1 cellular context compared by ENCODE assay signal in genomic region chr1:93501399-93501798, GRCh38.
TF ChIP-seq lines count a peak whose summit lies in the region.

No MANE protein-coding gene starts in this region.

TF ChIP-seq in K562, 482 proteins besides CTCF, POLR2A, EP300 and RAD21 (continued from another document and continues in another):
- TF ChIP-seq MIER1 (IDR thresholded peaks at IDR 0.05; ENCODE audit: low read depth), result no peak
- TF ChIP-seq PBX2 (CRISPR knock-in tag; IDR thresholded peaks at IDR 0.05; ENCODE audit: low read depth), result no peak
- no peak for TF ChIP-seq PBX2 (tag; conservative IDR thresholded peaks at IDR 0.05; ENCODE audit: low read depth)
- TF ChIP-seq ETV6 (IDR thresholded peaks at IDR 0.05; ENCODE audit: borderline replicate concordance in 1 of 2, low read depth in 2 of 2, low read length in 1 of 2), result no peak
- no peak for TF ChIP-seq ETV6 (CRISPR knock-in tag; IDR thresholded peaks at IDR 0.05; ENCODE audit: borderline replicate concordance)
- no peak for TF ChIP-seq PTTG1 (tag; IDR thresholded peaks at IDR 0.05; ENCODE audit: low read depth)
- no peak for TF ChIP-seq EGR1 (conservative IDR thresholded peaks at IDR 0.05)
- TF ChIP-seq SOX6 (IDR thresholded peaks at IDR 0.05), result 0 out of 2 replicates have a peak, but pooled peaks have one; percentile 10
- TF ChIP-seq MEIS2 (IDR thresholded peaks at IDR 0.05; ENCODE audit: partially characterized antibody), result no peak
- 0 out of 2 replicates have a peak, but pooled peaks have one; percentile 19 for TF ChIP-seq CHAMP1 (IDR thresholded peaks at IDR 0.05)
- no peak for TF ChIP-seq FOXJ2 (tag; IDR thresholded peaks at IDR 0.05)
- TF ChIP-seq TEAD2 (tag; IDR thresholded peaks at IDR 0.05), result no peak
- no peak for TF ChIP-seq POLR3A (IDR thresholded peaks at IDR 0.05; ENCODE audit: borderline replicate concordance, extremely low read depth, insufficient read depth, insufficient read length)
- TF ChIP-seq PURB (CRISPR knock-in tag; IDR thresholded peaks at IDR 0.05; ENCODE audit: low read depth), result no peak
- peak; percentile 46; the same call in 1 of the 2 replicates for TF ChIP-seq TEAD4 (IDR thresholded peaks at IDR 0.05; ENCODE audit: low read length)
- TF ChIP-seq TEAD4 (CRISPR knock-in tag; IDR thresholded peaks at IDR 0.05; ENCODE audit: borderline replicate concordance), result no peak
- no peak for TF ChIP-seq SAFB2 (IDR thresholded peaks at IDR 0.05; ENCODE audit: borderline replicate concordance, low read depth, low read length, severe bottlenecking)
- TF ChIP-seq ZNF778 (CRISPR knock-in tag; IDR thresholded peaks at IDR 0.05), result no peak
- no peak for TF ChIP-seq ZNF785 (CRISPR knock-in tag; IDR thresholded peaks at IDR 0.05)
- no peak for TF ChIP-seq ZNF41 (CRISPR knock-in tag; conservative IDR thresholded peaks at IDR 0.05)
- TF ChIP-seq KLF1 (tag; IDR thresholded peaks at IDR 0.05), result no peak
- TF ChIP-seq SPI1 (IDR thresholded peaks at IDR 0.05; ENCODE audit: borderline replicate concordance, low read depth, low read length), result no peak
- TF ChIP-seq NFXL1 (CRISPR knock-in tag; IDR thresholded peaks at IDR 0.05), result no peak
- peak; percentile 67 for TF ChIP-seq ARID1B (IDR thresholded peaks at IDR 0.05)
- no peak for TF ChIP-seq FOSL1 (tag; conservative IDR thresholded peaks at IDR 0.05)
- TF ChIP-seq EZH2 (IDR thresholded peaks at IDR 0.05; ENCODE audit: borderline replicate concordance, low read depth, low read length), result no peak
- no peak for TF ChIP-seq ETV5 (CRISPR knock-in tag; IDR thresholded peaks at IDR 0.05; ENCODE audit: low read depth)
- TF ChIP-seq ZNF347 (CRISPR knock-in tag; IDR thresholded peaks at IDR 0.05; ENCODE audit: low read depth), result no peak
- TF ChIP-seq HBP1 (CRISPR knock-in tag; IDR thresholded peaks at IDR 0.05), result no peak
- no peak for TF ChIP-seq ZNF134 (CRISPR knock-in tag; conservative IDR thresholded peaks at IDR 0.05)
- no peak for TF ChIP-seq ZNF197 (CRISPR knock-in tag; IDR thresholded peaks at IDR 0.05; ENCODE audit: low read depth)
- TF ChIP-seq HDAC3 (IDR thresholded peaks at IDR 0.05; ENCODE audit: borderline replicate concordance, partially characterized antibody), result no peak
- no peak for TF ChIP-seq ZBTB5 (IDR thresholded peaks at IDR 0.05)
- no peak for TF ChIP-seq ZNF584 (CRISPR knock-in tag; IDR thresholded peaks at IDR 0.05; ENCODE audit: low read depth)
- no peak for TF ChIP-seq ZNF121 (CRISPR knock-in tag; conservative IDR thresholded peaks at IDR 0.05)
- TF ChIP-seq SP1 (CRISPR knock-in tag; IDR thresholded peaks at IDR 0.05), result no peak
- no peak for TF ChIP-seq RHOXF2B (CRISPR knock-in tag; conservative IDR thresholded peaks at IDR 0.05)
- TF ChIP-seq SIRT6 (IDR thresholded peaks at IDR 0.05; ENCODE audit: low read depth, low read length), result no peak
- no peak for TF ChIP-seq MEF2A (IDR thresholded peaks at IDR 0.05; ENCODE audit: control insufficient read depth, low read depth, low read length)
- peak; percentile 47; the same call in 1 of the 2 replicates for TF ChIP-seq CC2D1A (IDR thresholded peaks at IDR 0.05)
- TF ChIP-seq SRSF9 (IDR thresholded peaks at IDR 0.05; ENCODE audit: borderline replicate concordance, low read depth, low read length), result no peak
- no peak for TF ChIP-seq HDAC8 (tag; IDR thresholded peaks at IDR 0.05)
- TF ChIP-seq GTF2E2 (tag; IDR thresholded peaks at IDR 0.05), result no peak
- peak; percentile 53; the same call in 1 of the 2 replicates for TF ChIP-seq DPF2 (IDR thresholded peaks at IDR 0.05)
- no peak for TF ChIP-seq RBM17 (IDR thresholded peaks at IDR 0.05; ENCODE audit: borderline replicate concordance, low read depth, low read length)
- TF ChIP-seq ZNF445 (CRISPR knock-in tag; IDR thresholded peaks at IDR 0.05; ENCODE audit: low read depth), result no peak
- TF ChIP-seq HMGXB4 (CRISPR knock-in tag; IDR thresholded peaks at IDR 0.05), result no peak
- no peak for TF ChIP-seq ETV1 (tag; conservative IDR thresholded peaks at IDR 0.05; ENCODE audit: low read depth)
- TF ChIP-seq ZNF589 (CRISPR knock-in tag; IDR thresholded peaks at IDR 0.05; ENCODE audit: low read depth), result no peak
- no peak for TF ChIP-seq ZNF408 (CRISPR knock-in tag; IDR thresholded peaks at IDR 0.05; ENCODE audit: low read depth)
- no peak for TF ChIP-seq KDM4B (IDR thresholded peaks at IDR 0.05; ENCODE audit: borderline replicate concordance in 2 of 2, low read depth in 1 of 2)
- TF ChIP-seq ZKSCAN3 (CRISPR knock-in tag; IDR thresholded peaks at IDR 0.05), result no peak
- TF ChIP-seq SNIP1 (IDR thresholded peaks at IDR 0.05; ENCODE audit: low read depth), result no peak
- no peak for TF ChIP-seq HSF4 (CRISPR knock-in tag; IDR thresholded peaks at IDR 0.05; ENCODE audit: borderline replicate concordance)
- TF ChIP-seq ZNF224 (CRISPR knock-in tag; IDR thresholded peaks at IDR 0.05), result no peak
- no peak for TF ChIP-seq MLLT1 (IDR thresholded peaks at IDR 0.05)
- TF ChIP-seq NBN (IDR thresholded peaks at IDR 0.05; ENCODE audit: low read depth), result no peak
- no peak for TF ChIP-seq HINFP (tag; conservative IDR thresholded peaks at IDR 0.05; ENCODE audit: low read depth)
- TF ChIP-seq ZC3H11A (IDR thresholded peaks at IDR 0.05; ENCODE audit: low read depth, low read length), result no peak
- TF ChIP-seq RBFOX2 (IDR thresholded peaks at IDR 0.05; ENCODE audit: low read depth, low read length), result no peak
- TF ChIP-seq SFPQ (IDR thresholded peaks at IDR 0.05; ENCODE audit: low read depth, low read length), result no peak
- TF ChIP-seq ZNF780A (CRISPR knock-in tag; IDR thresholded peaks at IDR 0.05), result no peak
